In genomic region chr2:70878542-70878941, GRCh38 we compare ENCODE assay signal across 1 cellular context.
TF ChIP-seq lines count a peak whose summit lies in the region.

No MANE protein-coding gene starts in this region.

TF ChIP-seq in A549, 52 proteins besides CTCF, POLR2A, EP300 and RAD21:
- peak; percentile 53; the same call in 1 of the 2 replicates for TF ChIP-seq CBX8 (IDR thresholded peaks at IDR 0.05)
